15 cellular contexts compared by ENCODE assay signal in the genomic region with DNA sequence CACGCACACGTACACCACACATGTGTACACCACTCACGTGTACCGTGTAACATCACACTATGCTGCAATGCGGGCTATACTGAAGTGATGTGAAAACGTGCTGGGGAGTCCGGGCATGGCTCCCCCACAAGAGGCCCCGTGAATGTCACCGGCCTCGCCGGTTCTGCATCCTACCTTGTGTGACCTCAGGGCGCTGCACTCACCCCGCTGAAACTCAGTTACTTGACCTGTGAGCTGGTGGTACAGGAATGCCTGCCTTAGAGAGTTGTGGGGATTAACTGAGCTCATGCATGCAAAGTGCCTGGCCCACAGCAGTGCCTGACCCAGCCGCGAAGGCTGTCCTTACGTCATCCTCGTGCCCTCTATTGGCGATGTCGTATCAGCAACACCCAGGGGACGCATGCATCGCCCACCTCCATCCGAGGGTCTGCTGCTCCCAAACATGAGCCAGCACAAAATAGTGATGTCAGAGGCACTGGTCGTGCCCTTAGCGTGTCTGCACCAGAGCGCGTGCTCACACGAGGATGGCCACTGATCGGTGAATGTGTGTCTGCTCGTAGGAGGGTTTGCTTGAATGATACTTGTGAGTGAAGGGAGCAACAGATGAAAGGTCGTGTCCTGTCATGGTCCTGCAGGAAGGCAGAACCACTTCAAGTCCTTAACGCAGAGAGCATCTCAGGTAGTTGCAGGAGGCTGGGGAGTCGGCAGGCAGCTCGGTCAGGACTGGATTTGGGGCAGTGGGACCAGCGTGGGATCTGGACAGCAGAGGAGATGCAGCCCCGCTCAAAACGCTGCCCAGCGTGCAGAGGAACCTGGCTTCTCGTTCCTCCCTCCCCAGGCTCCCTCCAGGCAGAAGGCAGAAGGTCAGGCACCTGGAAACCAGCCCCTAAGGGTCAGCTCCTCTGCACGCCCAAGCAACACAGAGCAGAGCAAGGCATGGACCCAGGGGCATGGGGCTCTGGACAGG.
DNase-seq lines count a peak whose midpoint lies in the region; ATAC-seq and TF ChIP-seq lines count a peak whose summit lies in the region.
"Had no signal": no experiment of that assay in that cellular context is flagged by ENCODE, and none has a peak within 500 bp of the region (broad histone marks: within the 10 kb centered on the region; RNA-seq: fewer than 3 reads in every experiment).

No MANE protein-coding gene starts in this region.

- H3K4me1 ChIP-seq in right lobe of liver (peaks cover 0 to 20% (median 8%) of the 10 kb centered on the region in 4 donors), trophoblast cell (ENCODE audit: control insufficient read depth in 1 of 2, insufficient read depth in 2 of 2, low read length in 2 of 2) (no peaks in the 10 kb centered on the region)

- no peak for TF ChIP-seq POLR2A in right lobe of liver (IDR thresholded peaks at IDR 0.05)

- no peaks in the 10 kb centered on the region for H3K79me1 ChIP-seq in trophoblast cell (ENCODE audit: low read length)

- ATAC-seq in stimulated activated naive CD8-positive, alpha-beta T cell treated with anti-CD3 and anti-CD28 coated beads, Interleukin-15, amount 100 ng/mL, for 72 hours = peak; percentile 14
- no peak for ATAC-seq in stimulated activated naive CD8-positive, alpha-beta T cell treated with anti-CD3 and anti-CD28 coated beads, Interleukin-15, Interleukin-2, amounts not matched to agents 100 U/mL and 50 U/mL, for 24 hours
- peak in 3 of 4 donors; percentile 1 to 2 (median 1) for ATAC-seq in right lobe of liver

- DNase-seq in stimulated activated naive CD8-positive, alpha-beta T cell treated with anti-CD3 and anti-CD28 coated beads, Interleukin-15, amount 100 ng/mL, for 72 hours = no peak
- no peak for DNase-seq in stimulated activated naive CD8-positive, alpha-beta T cell treated with anti-CD3 and anti-CD28 coated beads, Interleukin-15, Interleukin-2, amounts not matched to agents 100 U/mL and 50 U/mL, for 24 hours
- DNase-seq in right lobe of liver (no peak), trophoblast cell (no peak), KG1 (lab: John Stamatoyannopoulos, UW) (no peak), glomerular visceral epithelial cell (ENCODE audit: extremely low spot score) (no peak), amniotic stem cell (lab: John Stamatoyannopoulos, UW) (no peak)
- DNase-seq: COR-L47; NCI-H1694; NCI-H2107; NCI-H226; NCI-H526 treated with DMSO at 0.1 percent for 48 hours; NK-92 treated with Interleukin-12 subunit alpha and Interleukin-12 subunit beta, amount 100 ng/mL, for 24 hours had no signal

- no peak overlapping the region for H3K27ac Mint-ChIP-seq in stimulated activated naive CD8-positive, alpha-beta T cell treated with anti-CD3 and anti-CD28 coated beads, Interleukin-15, amount 100 ng/mL, for 72 hours
- H3K27ac Mint-ChIP-seq: CD14-positive monocyte had no signal

- no peak overlapping the region for H3K18ac ChIP-seq in trophoblast cell (ENCODE audit: low read length)

- H3K4me3 Mint-ChIP-seq in stimulated activated naive CD8-positive, alpha-beta T cell treated with anti-CD3 and anti-CD28 coated beads, Interleukin-15, amount 100 ng/mL, for 72 hours = no peak overlapping the region
- H3K4me3 Mint-ChIP-seq: CD14-positive monocyte had no signal

- 83% methylated on average over 7 of the region's 39 CpGs for WGBS in right lobe of liver (ENCODE audit: insufficient coverage, low coverage, low lambda C conversion rate, missing lambda C conversion rate)
- no CpG with 5 or more reads among the region's 39 CpGs for WGBS in trophoblast cell (ENCODE audit: extremely low coverage, insufficient coverage, insufficient read length)

- H3K9me3 ChIP-seq in right lobe of liver (no peaks in the 10 kb centered on the region), trophoblast cell (ENCODE audit: insufficient read depth, low read depth, low read length) (peaks cover 4% of the 10 kb centered on the region)

- no peak overlapping the region for H3K14ac ChIP-seq in trophoblast cell (ENCODE audit: low read length)

- no peak overlapping the region for H3K4me2 ChIP-seq in trophoblast cell (ENCODE audit: low read length)

- H4K8ac ChIP-seq in trophoblast cell (ENCODE audit: low read depth, low read length) = no peak overlapping the region

- no peak for TF ChIP-seq CTCF in right lobe of liver (IDR thresholded peaks at IDR 0.05)

- no peak overlapping the region for H2AK5ac ChIP-seq in trophoblast cell (ENCODE audit: low read length)

- intact Hi-C loops in right lobe of liver (cut with DNase I) = no loop called here

- peak overlapping the region; percentile 8 for H3K9ac ChIP-seq in trophoblast cell (ENCODE audit: low read length)

- H3K23ac ChIP-seq in trophoblast cell (ENCODE audit: low read length) = no peak overlapping the region

- no peak overlapping the region for H2BK5ac ChIP-seq in trophoblast cell (ENCODE audit: low read depth, low read length, poor library complexity)

- no peak overlapping the region for H4K12ac ChIP-seq in trophoblast cell (ENCODE audit: low read depth, low read length)

- no peak overlapping the region for H2AFZ ChIP-seq in trophoblast cell (ENCODE audit: insufficient read depth, low read length, poor library complexity)

- no peak overlapping the region for H4K91ac ChIP-seq in trophoblast cell (ENCODE audit: low read depth, low read length)

- no peak overlapping the region for H3K4ac ChIP-seq in trophoblast cell (ENCODE audit: low read depth, low read length)

- H2BK12ac ChIP-seq in trophoblast cell (ENCODE audit: low read length) = no peak overlapping the region

- H3K4me1 Mint-ChIP-seq in stimulated activated naive CD8-positive, alpha-beta T cell treated with anti-CD3 and anti-CD28 coated beads, Interleukin-15, amount 100 ng/mL, for 72 hours = no peaks in the 10 kb centered on the region
- H3K4me1 Mint-ChIP-seq: CD14-positive monocyte had no signal

- H3K27me3 ChIP-seq in right lobe of liver = no peaks in the 10 kb centered on the region
- no peaks in the 10 kb centered on the region for H3K27me3 ChIP-seq in trophoblast cell (ENCODE audit: insufficient read depth, low read length)

- no peaks in the 10 kb centered on the region for H3K79me2 ChIP-seq in trophoblast cell (ENCODE audit: control insufficient read depth, insufficient read depth, low read length, poor library complexity)

- no peaks in the 10 kb centered on the region for H3K36me3 ChIP-seq in right lobe of liver
- H3K36me3 ChIP-seq in trophoblast cell (ENCODE audit: control insufficient read depth in 1 of 2, insufficient read depth in 2 of 2, low read length in 2 of 2) = no peaks in the 10 kb centered on the region

- H3K4me3 ChIP-seq in right lobe of liver (no peak overlapping the region), trophoblast cell (ENCODE audit: low read depth, low read length) (peak overlapping the region; percentile 4)

- no peak overlapping the region for H2BK120ac ChIP-seq in trophoblast cell (ENCODE audit: insufficient read depth, low read length, poor library complexity)

- peaks cover 27% of the 10 kb centered on the region for H3K27me3 Mint-ChIP-seq in stimulated activated naive CD8-positive, alpha-beta T cell treated with anti-CD3 and anti-CD28 coated beads, Interleukin-15, amount 100 ng/mL, for 72 hours

- peaks cover 0 to 4% of the 10 kb centered on the region in 2 donors for H3K9me3 Mint-ChIP-seq in stimulated activated naive CD8-positive, alpha-beta T cell treated with anti-CD3 and anti-CD28 coated beads, Interleukin-15, amount 100 ng/mL, for 72 hours

- H3K27ac ChIP-seq in right lobe of liver (peak overlapping the region in 2 of 3 donors; percentile 48 to 91), trophoblast cell (ENCODE audit: low read depth, low read length) (no peak overlapping the region)
- H3K27ac ChIP-seq: RWPE1 had no signal
